ENCODE assay signal across 8 cellular contexts in the genomic region with DNA sequence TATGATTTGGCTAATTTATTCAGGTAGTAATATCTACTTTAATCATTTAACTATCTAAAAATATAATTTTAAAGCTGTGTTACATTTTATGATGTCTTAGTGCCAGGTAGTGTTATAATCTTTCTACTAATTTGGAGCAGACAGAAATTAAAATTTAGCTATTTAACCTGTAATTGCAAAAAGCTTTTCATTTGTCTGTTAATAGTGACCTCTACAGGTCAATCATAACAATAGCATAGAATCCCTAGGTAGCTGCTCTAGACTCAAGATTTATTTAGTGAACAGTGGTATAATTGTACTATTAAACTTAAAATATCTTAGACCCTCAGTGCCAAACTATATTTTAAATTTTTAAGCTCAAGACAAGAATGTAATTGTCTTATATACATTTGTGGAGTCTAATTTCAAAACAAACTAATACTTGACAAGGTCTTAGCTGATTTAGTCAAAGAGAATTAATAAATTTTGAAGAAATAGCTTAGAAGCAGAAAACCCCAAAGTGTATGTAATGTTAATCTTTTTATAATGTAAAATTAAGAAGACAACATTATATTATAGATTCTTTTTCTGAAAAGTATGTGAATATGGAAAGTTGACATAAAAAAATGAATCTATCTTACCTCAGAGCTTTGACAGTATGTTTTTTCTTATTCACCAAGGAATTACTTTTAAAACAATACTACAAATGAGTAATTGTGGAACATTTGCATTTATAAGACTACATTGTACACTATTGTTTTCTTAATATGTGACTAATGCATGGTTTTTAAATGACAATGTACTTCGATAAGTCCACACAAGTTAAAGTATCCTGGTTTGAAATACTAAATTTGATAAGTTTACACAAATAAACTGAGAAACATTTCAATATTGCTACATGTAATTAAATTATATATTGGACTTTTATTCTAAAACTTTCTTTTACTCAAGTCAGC.
DNase-seq lines count a peak whose midpoint lies in the region; ATAC-seq, FAIRE-seq and TF ChIP-seq lines count a peak whose summit lies in the region.

No MANE protein-coding gene starts in this region.

- no peak overlapping the region for H3K4me3 Mint-ChIP-seq in activated CD4-positive, alpha-beta T cell treated with anti-CD3 and anti-CD28 coated beads, Interleukin-2, amount 10 ng/mL, durations not matched to agents 24 days and 14 days

- no peak overlapping the region for H3K27ac Mint-ChIP-seq in activated CD4-positive, alpha-beta T cell treated with anti-CD3 and anti-CD28 coated beads, Interleukin-2, amount 10 ng/mL, durations not matched to agents 24 days and 14 days

- no peak for FAIRE-seq in D721Med (lab: Jason Lieb, UNC)
- FAIRE-seq in colon (lab: Jason Lieb, UNC), result peak; percentile 33

- ATAC-seq in GM21447 (IDR thresholded peaks at IDR 0.05; ENCODE audit: unreplicated experiment) (peak; percentile 57), GM18517 (IDR thresholded peaks at IDR 0.05; ENCODE audit: unreplicated experiment) (no peak)

- intact Hi-C loops in activated CD4-positive, alpha-beta T cell treated with anti-CD3 and anti-CD28 coated beads, Interleukin-2, amount 10 ng/mL, durations not matched to agents 24 days and 14 days (cut with micrococcal nuclease), result loop anchor here (1.0 kb wide), 1 partner anchor 355 kb away; no protein-coding TSS in a partner anchor

- H3K9me3 Mint-ChIP-seq in activated CD4-positive, alpha-beta T cell treated with anti-CD3 and anti-CD28 coated beads, Interleukin-2, amount 10 ng/mL, durations not matched to agents 24 days and 14 days, result no peaks in the 10 kb centered on the region

- TF ChIP-seq CTCF in D721Med (IDR thresholded peaks at IDR 0.05; ENCODE audit: insufficient read depth, missing control alignments), result peak; percentile 70

- H3K27me3 Mint-ChIP-seq in activated CD4-positive, alpha-beta T cell treated with anti-CD3 and anti-CD28 coated beads, Interleukin-2, amount 10 ng/mL, durations not matched to agents 24 days and 14 days, result peaks cover 3% of the 10 kb centered on the region

- DNase-seq in D721Med (ENCODE audit: insufficient read length, low spot score) (no peak), NCI-H146 (lab: John Stamatoyannopoulos, UW) (peak; percentile 18), pons (ENCODE audit: low spot score) (peak; percentile 33), glomerular visceral epithelial cell (ENCODE audit: extremely low spot score) (no peak)
- DNase-seq in activated CD4-positive, alpha-beta T cell treated with anti-CD3 and anti-CD28 coated beads, Interleukin-2, amount 10 ng/mL, durations not matched to agents 24 days and 14 days, result no peak

- no peaks in the 10 kb centered on the region for H3K36me3 Mint-ChIP-seq in activated CD4-positive, alpha-beta T cell treated with anti-CD3 and anti-CD28 coated beads, Interleukin-2, amount 10 ng/mL, durations not matched to agents 24 days and 14 days (ENCODE audit: low read depth)

- H3K4me1 Mint-ChIP-seq in activated CD4-positive, alpha-beta T cell treated with anti-CD3 and anti-CD28 coated beads, Interleukin-2, amount 10 ng/mL, durations not matched to agents 24 days and 14 days, result no peaks in the 10 kb centered on the region

Comparison
In these comparisons a context has a peak if more than half of its experiments do, and no peak if none do; other contexts are left out.
1. DNase-seq: peak in NCI-H146 (single experiment) and pons (single experiment); none in D721Med (single experiment), activated CD4-positive, alpha-beta T cell treated with anti-CD3 and anti-CD28 coated beads, Interleukin-2, amount 10 ng/mL, durations not matched to agents 24 days and 14 days (single experiment) and glomerular visceral epithelial cell (single experiment).